ENCODE assay signal across 8 cellular contexts in genomic region chr4:38902695-38903094, GRCh38. TPM values are rescaled to one million over a fixed set of nuclear protein-coding genes. Genes with fewer than 3 reads are reported as not detected.
DNase-seq lines count a peak whose midpoint lies in the region; ATAC-seq, FAIRE-seq and TF ChIP-seq lines count a peak whose summit lies in the region.

No MANE protein-coding gene starts in this region.

- CTCF ChIA-PET in GM10248 (lab: Yijun Ruan, JAX) = interaction anchor here (0.6 to 6.3 kb wide), 25 partner anchors 9 to 722 kb away, joined by 3 to 77 read pairs (median 4); partner anchors contain the start of gene TMEM156

- H3K36me3 ChIP-seq in spleen = peaks cover 0 to 24% (median 0%) of the 10 kb centered on the region in 6 donors
- H3K36me3 ChIP-seq in prostate gland = no peaks in the 10 kb centered on the region

- peaks cover 24% of the 10 kb centered on the region for H3K36me3 Mint-ChIP-seq in mesothelial cell of epicardium

- no peak overlapping the region for H3K4me3 ChIP-seq in spleen
- no peak overlapping the region for H3K4me3 ChIP-seq in prostate gland

- in situ Hi-C loops in SK-MEL-5 (cut with HindIII; ENCODE audit: low pct_unique_long_range_greater_than_20kb, low sequenced_read_pairs) = no loop called here

- H3K4me3 Mint-ChIP-seq in mesothelial cell of epicardium = no peak overlapping the region

- POLR2A ChIA-PET in GM10248 (lab: Yijun Ruan, JAX) = no interaction called here

- intact Hi-C loops in spleen (cut with DNase I; ENCODE audit: low total_unique reads) = loop anchor here (5.0 kb wide), 1 partner anchor 235 kb away; no protein-coding TSS in a partner anchor
- intact Hi-C loops in prostate gland (cut with DNase I) = no loop called here

- H3K27me3 ChIP-seq in spleen (replicated peaks in 1 of 7) (no peaks in the 10 kb centered on the region), prostate gland (replicated peaks; ENCODE audit: insufficient read depth) (no peaks in the 10 kb centered on the region)

- no peak overlapping the region for H3K27ac Mint-ChIP-seq in mesothelial cell of epicardium

- FAIRE-seq in frontal cortex (lab: Jason Lieb, UNC) = peak; percentile 97

- peak; percentile 56 for DNase-seq in GM10248 (ENCODE audit: extremely low spot score)
- peak; percentile 33 for DNase-seq in HT1080 (ENCODE audit: low read depth)
- peak; percentile 54 for DNase-seq in SK-MEL-5 (ENCODE audit: low read depth, low spot score)
- DNase-seq in frontal cortex (ENCODE audit: low spot score in 2 of 2) = peak; percentile 22 to 48
- DNase-seq in spleen = no peak
- no peak for DNase-seq in mesothelial cell of epicardium (ENCODE audit: low spot score in 2 of 2, unreplicated experiment in 2 of 2)
- DNase-seq in prostate gland (ENCODE audit: low spot score) = no peak

- no peaks in the 10 kb centered on the region for H3K27me3 Mint-ChIP-seq in mesothelial cell of epicardium (ENCODE audit: low read depth)

- TF ChIP-seq CTCF in GM10248 (IDR thresholded peaks at IDR 0.05; ENCODE audit: control extremely low read depth, extremely low read depth, low read depth, missing control alignments) (peak; percentile 40), spleen (IDR thresholded peaks at IDR 0.05 in 8 of 11, conservative IDR thresholded peaks at IDR 0.05 in 3 of 11) (peak in 9 of 11 experiments; percentile 25 to 45 (median 40)), mesothelial cell of epicardium (IDR thresholded peaks at IDR 0.05; ENCODE audit: unreplicated experiment) (no peak), prostate gland (IDR thresholded peaks at IDR 0.05) (peak in 2 of 4 experiments; percentile 42 to 46)

- ATAC-seq in HG03571 (IDR thresholded peaks at IDR 0.05; ENCODE audit: unreplicated experiment) = no peak

- H3K4me1 Mint-ChIP-seq in mesothelial cell of epicardium = peaks cover 8% of the 10 kb centered on the region

- H3K9me3 Mint-ChIP-seq in mesothelial cell of epicardium = no peaks in the 10 kb centered on the region

- H3K9me3 ChIP-seq in spleen (no peaks in the 10 kb centered on the region), prostate gland (no peaks in the 10 kb centered on the region)

- H3K4me1 ChIP-seq in spleen (peaks cover 0 to 5% (median 0%) of the 10 kb centered on the region in 6 donors), prostate gland (replicated peaks) (no peaks in the 10 kb centered on the region)

- TF ChIP-seq POLR2A in spleen (IDR thresholded peaks at IDR 0.05) = no peak
- TF ChIP-seq POLR2A in prostate gland (IDR thresholded peaks at IDR 0.05) = no peak

- H3K27ac ChIP-seq in spleen (no peak overlapping the region), prostate gland (no peak overlapping the region)

RNA-seq across cellular contexts. Expression of gene FAM114A1, which starts 35.1 kb away (rescaled TPM):
- total RNA-seq in HT1080 (2014; rRNA removed; shearing (Covaris generic)) = 21.9 and 28.5 TPM in 2 replicates
- polyA plus RNA-seq in HT1080 (2015; cell fraction: cytosol; rRNA removed) = 21.1 and 21.4 TPM in 2 replicates
- polyA plus RNA-seq in HT1080 (2015; cell fraction: nucleus; rRNA removed) = 19.5 and 21.9 TPM in 2 replicates
- total RNA-seq in SK-MEL-5 (2014; rRNA removed; shearing (Covaris generic)) = 33.0 and 38.6 TPM in 2 replicates
- 20.1 and 21.9 TPM in 2 replicates for polyA plus RNA-seq in SK-MEL-5 (2015; cell fraction: cytosol; rRNA removed)
- polyA plus RNA-seq in SK-MEL-5 (2015; cell fraction: nucleus; rRNA removed) = 8.8 and 15.2 TPM in 2 replicates
- total RNA-seq in frontal cortex (9.4 TPM), spleen (10 to 100 TPM; 16.2 to 50.2 (median 26.7) TPM), mesothelial cell of epicardium (52.0 to 55.6 TPM (median 53.7 TPM) in 3 replicates), prostate gland (100 to 1,000 TPM; 117 to 118 TPM)
- polyA plus RNA-seq in spleen = 1 to 10 TPM; 3.9 to 8.7 (median 4.5) TPM

RNA-seq across cellular contexts. Expression of gene TLR6, which starts 46.1 kb away (rescaled TPM):
- total RNA-seq in HT1080 (2014; rRNA removed; shearing (Covaris generic)) = 1.4 and 1.6 TPM in 2 replicates
- 3.0 and 3.7 TPM in 2 replicates for polyA plus RNA-seq in HT1080 (2015; cell fraction: cytosol; rRNA removed)
- 4.7 and 5.5 TPM in 2 replicates for polyA plus RNA-seq in HT1080 (2015; cell fraction: nucleus; rRNA removed)
- 6.8 and 7.8 TPM in 2 replicates for total RNA-seq in SK-MEL-5 (2014; rRNA removed; shearing (Covaris generic))
- 4.4 and 6.5 TPM in 2 replicates for polyA plus RNA-seq in SK-MEL-5 (2015; cell fraction: cytosol; rRNA removed)
- 15.6 and 19.6 TPM in 2 replicates for polyA plus RNA-seq in SK-MEL-5 (2015; cell fraction: nucleus; rRNA removed)
- total RNA-seq in frontal cortex (1.2 TPM), spleen (10 to 100 TPM; 23.2 to 55.1 (median 37.5) TPM), mesothelial cell of epicardium (0.77 to 1.2 TPM (median 0.98 TPM) in 3 replicates), prostate gland (1 to 10 TPM; 1.0 to 1.5 TPM)
- 10 to 100 TPM in 2 of 3 donors, 1 to 10 TPM in 1; 5.5 to 10.7 (median 10.3) TPM for polyA plus RNA-seq in spleen

Comparison
In these comparisons a context has a peak if more than half of its experiments do, and no peak if none do; other contexts are left out.
1. DNase-seq: peak in GM10248 (single experiment), HT1080 (single experiment), SK-MEL-5 (single experiment) and frontal cortex (2 of 2); none in spleen (single experiment), mesothelial cell of epicardium (0 of 2) and prostate gland (single experiment).